ENCODE assay signal across 8 cellular contexts in genomic region chr5:151223447-151224264, GRCh38. TPM values are rescaled to one million over a fixed set of nuclear protein-coding genes. Genes with fewer than 3 reads are reported as not detected.
DNase-seq lines count a peak whose midpoint lies in the region; ATAC-seq, FAIRE-seq and TF ChIP-seq lines count a peak whose summit lies in the region.

Gene CCDC69 (minus strand): TSS chr5:151224092. CDS start chr5:151223970, 122 bp downstream.

- H3K27ac ChIP-seq in HUES6 (ENCODE audit: low read depth, low read length): no peak within 1 kb of the TSS
- no peak within 1 kb of the TSS for H3K27ac ChIP-seq in SJSA1
- H3K27ac ChIP-seq in pancreas: peak within 1 kb of the TSS; percentile 59 to 86 (median 72)

- H3K27ac Mint-ChIP-seq in activated naive CD8-positive, alpha-beta T cell treated with anti-CD3 and anti-CD28 coated beads for 36 hours: peak within 1 kb of the TSS; percentile 84

- no peaks in the 10 kb centered on the region for H3K27me3 Mint-ChIP-seq in activated naive CD8-positive, alpha-beta T cell treated with anti-CD3 and anti-CD28 coated beads for 36 hours

- 1% methylated on average over 58 of the region's 58 CpGs for whole genome bisulfite sequencing in pancreas, 2 donors

- H3K4me3 ChIP-seq in HUES6 (ENCODE audit: low read depth, low read length): peak within 1 kb of the TSS; percentile 78
- H3K4me3 ChIP-seq in SJSA1: peak within 1 kb of the TSS; percentile 46
- H3K4me3 ChIP-seq in pancreas: peak within 1 kb of the TSS; percentile 61 to 97 (median 84)

- H3K9me3 ChIP-seq in ES-I3 (ENCODE audit: control insufficient read depth, insufficient read depth, low read length) (no peaks in the 10 kb centered on the region), HUES6 (ENCODE audit: control insufficient read depth, insufficient read depth, low read depth, low read length) (no peaks in the 10 kb centered on the region), SJSA1 (replicated peaks) (no peaks in the 10 kb centered on the region), pancreas (no peaks in the 10 kb centered on the region)

- peaks cover 15% of the 10 kb centered on the region for H3K27me3 ChIP-seq in HUES6 (ENCODE audit: control insufficient read depth, insufficient read depth, low read length)
- no peaks in the 10 kb centered on the region; the same call in 1 of the 2 replicates for H3K27me3 ChIP-seq in SJSA1 (replicated peaks)
- H3K27me3 ChIP-seq in pancreas: no peaks in the 10 kb centered on the region

- H3K9me3 Mint-ChIP-seq in activated naive CD8-positive, alpha-beta T cell treated with anti-CD3 and anti-CD28 coated beads for 36 hours: no peaks in the 10 kb centered on the region

- H3K36me3 ChIP-seq in ES-I3 (ENCODE audit: insufficient read depth, low read length) (no peaks in the 10 kb centered on the region), HUES6 (ENCODE audit: control insufficient read depth, insufficient read depth, low read length) (no peaks in the 10 kb centered on the region), SJSA1 (no peaks in the 10 kb centered on the region), pancreas (no peaks in the 10 kb centered on the region)

- peak; percentile 62 to 67 for DNase-seq in SJSA1 (ENCODE audit: low read depth in 1 of 2, low spot score in 2 of 2)
- DNase-seq in activated naive CD8-positive, alpha-beta T cell treated with anti-CD3 and anti-CD28 coated beads for 36 hours: peak; percentile 71
- DNase-seq in cardiac septum (ENCODE audit: low spot score): peak; percentile 90
- peak; percentile 72 to 89 (median 80) for DNase-seq in pancreas
- no peak for DNase-seq in GOT3 (lab: John Stamatoyannopoulos, UW)

- peak; percentile 70 for ATAC-seq in GM21515 (IDR thresholded peaks at IDR 0.05; ENCODE audit: unreplicated experiment)
- peak; percentile 82 to 91 (median 86) for ATAC-seq in pancreas

- FAIRE-seq in pancreas (lab: Jason Lieb, UNC): no peak

- intact Hi-C loops in cardiac septum (cut with DNase I) (loop anchor here (1.0 kb wide), 1 partner anchor 11 kb away; no protein-coding TSS in a partner anchor), pancreas (cut with DNase I) (no loop called here)

- H3K9ac ChIP-seq in ES-I3 (ENCODE audit: low read depth, low read length): peak within 1 kb of the TSS; percentile 94
- peak within 1 kb of the TSS; percentile 59 for H3K9ac ChIP-seq in HUES6 (ENCODE audit: low read length)

- peaks cover 27% of the 10 kb centered on the region for H3K36me3 Mint-ChIP-seq in activated naive CD8-positive, alpha-beta T cell treated with anti-CD3 and anti-CD28 coated beads for 36 hours

- H3K4me1 ChIP-seq in ES-I3 (ENCODE audit: insufficient read depth, low read length) (peaks cover 23% of the 10 kb centered on the region), HUES6 (ENCODE audit: control insufficient read depth, insufficient read depth, low read length) (peaks cover 18% of the 10 kb centered on the region), SJSA1 (replicated peaks) (peaks cover 4% of the 10 kb centered on the region), pancreas (peaks cover 4 to 24% (median 5%) of the 10 kb centered on the region in 3 donors)

- peaks cover 58% of the 10 kb centered on the region for H3K4me1 Mint-ChIP-seq in activated naive CD8-positive, alpha-beta T cell treated with anti-CD3 and anti-CD28 coated beads for 36 hours

- H3K4me3 Mint-ChIP-seq in activated naive CD8-positive, alpha-beta T cell treated with anti-CD3 and anti-CD28 coated beads for 36 hours: peak within 1 kb of the TSS; percentile 88

- no peak for TF ChIP-seq CTCF in pancreas (IDR thresholded peaks at IDR 0.05)

RNA-seq across cellular contexts. Expression of gene CCDC69, which starts in this region (rescaled TPM):
- 0.03 and 0.39 TPM in 2 replicates for total RNA-seq in SJSA1 (2014; rRNA removed; shearing (Covaris generic))
- total RNA-seq in activated naive CD8-positive, alpha-beta T cell treated with anti-CD3 and anti-CD28 coated beads for 36 hours: 10 to 100 TPM; 27.5 to 29.6 TPM
- 116 TPM for total RNA-seq in cardiac septum
- 10 to 100 TPM; 18.1 to 23.1 (median 20.4) TPM for total RNA-seq in pancreas
- 10 to 100 TPM in 1 of 2 donors, 1 to 10 TPM in 1; 8.1 to 29.4 TPM for polyA plus RNA-seq in pancreas

Comparison
In these comparisons a context has a peak if more than half of its experiments do, and no peak if none do; other contexts are left out.
1. RNA of gene CCDC69 (total RNA-seq): 116 TPM in cardiac septum (single experiment), 27.5 to 29.6 TPM in activated naive CD8-positive, alpha-beta T cell treated with anti-CD3 and anti-CD28 coated beads for 36 hours and 18.1 to 23.1 TPM in pancreas; 0.03 to 0.39 TPM in SJSA1; every median in the first group is over 10 times any median in the second.
2. Peak in DNase-seq and H3K4me3 ChIP-seq in SJSA1; RNA of the gene not detected or under 1 TPM.
3. H3K27ac ChIP-seq: peak in pancreas (4 of 4); none in HUES6 (single experiment) and SJSA1 (single experiment).
4. Peak in every context shown above with its lines, with median percentiles within 50 percentile points of each other: H3K4me3 ChIP-seq.